19 cellular contexts compared by ENCODE assay signal in the genomic region with DNA sequence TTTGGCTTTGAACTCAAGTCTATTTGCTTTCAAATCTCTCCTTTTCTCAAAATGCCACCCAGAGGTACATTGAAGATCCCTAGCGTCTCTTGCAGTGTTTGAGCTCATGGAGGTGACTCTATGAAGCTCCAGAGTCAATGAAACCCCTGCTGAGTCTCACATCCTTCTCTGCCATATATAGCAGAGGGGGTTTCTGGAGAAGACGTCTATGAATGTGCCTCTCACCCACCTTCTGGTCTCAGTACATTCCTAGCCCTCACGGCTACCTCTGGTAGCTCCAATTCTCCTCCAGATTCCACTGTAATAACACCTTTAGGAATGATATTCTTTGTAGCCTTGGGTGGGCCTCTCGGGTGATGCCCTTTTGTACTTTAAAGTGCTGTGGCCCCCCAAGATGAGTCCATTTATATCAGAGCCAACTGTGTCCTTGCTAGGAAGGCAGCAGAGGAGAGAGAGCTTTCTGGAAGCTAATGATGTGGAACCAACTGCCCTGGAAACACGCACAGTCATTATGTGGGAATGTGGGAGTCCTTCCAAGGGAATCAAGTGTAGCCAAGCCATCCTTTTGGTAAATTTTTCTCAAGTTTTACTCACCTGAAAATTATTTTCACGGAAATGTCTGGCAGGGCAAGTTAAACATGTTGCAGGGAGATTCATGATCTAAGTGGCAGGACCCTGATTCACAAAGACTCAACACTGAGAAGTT.
DNase-seq lines count a peak whose midpoint lies in the region; FAIRE-seq and TF ChIP-seq lines count a peak whose summit lies in the region.
"Had no signal": no experiment of that assay in that cellular context is flagged by ENCODE, and none has a peak within 500 bp of the region (broad histone marks: within the 10 kb centered on the region; RNA-seq: fewer than 3 reads in every experiment).

No MANE protein-coding gene starts in this region.

- H3K9me2 ChIP-seq in GM23248 (ENCODE audit: insufficient read depth): no peaks in the 10 kb centered on the region

- TF ChIP-seq CTCF in AG04449 (IDR thresholded peaks at IDR 0.05; ENCODE audit: insufficient read depth, low read length, missing control alignments) (no peak), astrocyte of the spinal cord (IDR thresholded peaks at IDR 0.05; ENCODE audit: low read depth, low read length) (no peak)

- 0 out of 2 replicates have a peak, but pooled peaks cover 12% of the 10 kb centered on the region for H3F3A ChIP-seq in GM23248 (ENCODE audit: insufficient read depth)

- H3K4me1 Mint-ChIP-seq in activated T-cell treated with anti-CD3 and anti-CD28 coated beads, Interleukin-2, amount 50 U/mL, for 24 hours (ENCODE audit: low read depth): no peaks in the 10 kb centered on the region
- H3K4me1 Mint-ChIP-seq: activated naive CD8-positive, alpha-beta T cell treated with anti-CD3 and anti-CD28 coated beads for 36 hours had no signal

- no peak overlapping the region for H3K27ac Mint-ChIP-seq in activated T-cell treated with anti-CD3 and anti-CD28 coated beads, Interleukin-2, amount 50 U/mL, for 24 hours
- H3K27ac Mint-ChIP-seq: activated naive CD8-positive, alpha-beta T cell treated with anti-CD3 and anti-CD28 coated beads for 36 hours; endodermal cell had no signal

- no peaks in the 10 kb centered on the region for H4K20me1 ChIP-seq in GM23248 (ENCODE audit: insufficient read depth)

- no peaks in the 10 kb centered on the region for H3K36me3 Mint-ChIP-seq in activated T-cell treated with anti-CD3 and anti-CD28 coated beads, Interleukin-2, amount 50 U/mL, for 24 hours (ENCODE audit: low read depth)
- H3K36me3 Mint-ChIP-seq: activated naive CD8-positive, alpha-beta T cell treated with anti-CD3 and anti-CD28 coated beads for 36 hours had no signal

- H2AFZ ChIP-seq in GM23248: no peak overlapping the region

- peaks cover 12% of the 10 kb centered on the region for H3K4me1 ChIP-seq in GM23248 (ENCODE audit: insufficient read depth)
- H3K4me1 ChIP-seq: pancreas, SJSA1 had no signal

- no peak overlapping the region for H3K27ac ChIP-seq in GM23248
- H3K27ac ChIP-seq: heart left ventricle, pancreas, SJSA1 had no signal

- CTCF ChIA-PET in AG04449 (lab: Yijun Ruan, JAX): no interaction called here

- WGBS in GM23248 (ENCODE audit: low coverage in 1 of 2, low lambda C conversion rate in 2 of 2, missing lambda C conversion rate in 2 of 2), 2 experiments: 40% methylated on average over 6 of the region's 6 CpGs

- H3K9me3 ChIP-seq in GM23248 (ENCODE audit: low read depth): no peaks in the 10 kb centered on the region
- H3K9me3 ChIP-seq: heart left ventricle, pancreas, SJSA1 had no signal

- in situ Hi-C loops in GM23248 (cut with MboI): no loop called here
- in situ Hi-C loops in astrocyte of the spinal cord (cut with HindIII; ENCODE audit: low sequenced_read_pairs): no loop called here

- peaks cover 16% of the 10 kb centered on the region for H3K27me3 Mint-ChIP-seq in activated T-cell treated with anti-CD3 and anti-CD28 coated beads, Interleukin-2, amount 50 U/mL, for 24 hours

- no peak for FAIRE-seq in frontal cortex (lab: Jason Lieb, UNC)
- FAIRE-seq: pancreas, small intestine had no signal

- peak overlapping the region; percentile 28 for H3K4me2 ChIP-seq in GM23248 (ENCODE audit: unreplicated experiment)

- H3K4me3 Mint-ChIP-seq in activated T-cell treated with anti-CD3 and anti-CD28 coated beads, Interleukin-2, amount 50 U/mL, for 24 hours: no peak overlapping the region
- H3K4me3 Mint-ChIP-seq: activated naive CD8-positive, alpha-beta T cell treated with anti-CD3 and anti-CD28 coated beads for 36 hours; endodermal cell had no signal

- H3K4me3 ChIP-seq in AG04449 (ENCODE audit: low read depth, low read length) (no peak overlapping the region), GM23248 (no peak overlapping the region), astrocyte of the spinal cord (ENCODE audit: low read depth, low read length) (no peak overlapping the region)
- H3K4me3 ChIP-seq: heart left ventricle, pancreas, SJSA1 had no signal

- no peak overlapping the region for H3K9ac ChIP-seq in GM23248

- no peaks in the 10 kb centered on the region for H3K79me2 ChIP-seq in GM23248 (ENCODE audit: insufficient read depth)

- peaks cover 4% of the 10 kb centered on the region; the same call in 1 of the 2 replicates for H3K27me3 ChIP-seq in GM23248 (replicated peaks; ENCODE audit: insufficient read depth)
- H3K27me3 ChIP-seq: pancreas, SJSA1 had no signal

- peak; percentile 12 for DNase-seq in AG04449 (ENCODE audit: low read depth, low spot score)
- DNase-seq in GM23248: peak; percentile 59
- DNase-seq in astrocyte of the spinal cord (ENCODE audit: low read depth, low spot score): peak; percentile 68
- peak; percentile 98 for DNase-seq in kidney glomerular epithelial cell (lab: John Stamatoyannopoulos, UW)
- DNase-seq in GM19240 (ENCODE audit: insufficient read length, low spot score): no peak
- no peak for DNase-seq in activated T-cell treated with anti-CD3 and anti-CD28 coated beads, Interleukin-2, amount 50 U/mL, for 24 hours
- DNase-seq in frontal cortex (ENCODE audit: low spot score in 2 of 2): no peak
- no peak for DNase-seq in NCI-H128 (lab: John Stamatoyannopoulos, UW; ENCODE audit: unreplicated experiment)
- DNase-seq: activated naive CD8-positive, alpha-beta T cell treated with anti-CD3 and anti-CD28 coated beads for 36 hours; activated T-cell treated with anti-CD3 and anti-CD28 coated beads, Interleukin-2, amount 50 U/mL, for 48 hours; AML-193; endodermal cell; heart left ventricle; KG1; left cardiac atrium; NCI-H446 treated with DMSO at 0.1 percent for 48 hours; pancreas; small intestine had no signal

- no peaks in the 10 kb centered on the region for H3K9me3 Mint-ChIP-seq in activated T-cell treated with anti-CD3 and anti-CD28 coated beads, Interleukin-2, amount 50 U/mL, for 24 hours
- H3K9me3 Mint-ChIP-seq: activated naive CD8-positive, alpha-beta T cell treated with anti-CD3 and anti-CD28 coated beads for 36 hours; endodermal cell had no signal

- no peaks in the 10 kb centered on the region for H3K36me3 ChIP-seq in GM23248 (ENCODE audit: low read depth)
- H3K36me3 ChIP-seq: heart left ventricle, pancreas, SJSA1 had no signal

- POLR2A ChIA-PET in AG04449 (lab: Yijun Ruan, JAX): no interaction called here

Comparison
In these comparisons a context has a peak if more than half of its experiments do, and no peak if none do; other contexts are left out.
1. DNase-seq: peak in AG04449 (single experiment), GM23248 (single experiment), astrocyte of the spinal cord (single experiment) and kidney glomerular epithelial cell (single experiment); none in GM19240 (single experiment), activated T-cell treated with anti-CD3 and anti-CD28 coated beads, Interleukin-2, amount 50 U/mL, for 24 hours (single experiment), frontal cortex (0 of 2) and NCI-H128 (single experiment).